9 cellular contexts compared by ENCODE assay signal in the genomic region with DNA sequence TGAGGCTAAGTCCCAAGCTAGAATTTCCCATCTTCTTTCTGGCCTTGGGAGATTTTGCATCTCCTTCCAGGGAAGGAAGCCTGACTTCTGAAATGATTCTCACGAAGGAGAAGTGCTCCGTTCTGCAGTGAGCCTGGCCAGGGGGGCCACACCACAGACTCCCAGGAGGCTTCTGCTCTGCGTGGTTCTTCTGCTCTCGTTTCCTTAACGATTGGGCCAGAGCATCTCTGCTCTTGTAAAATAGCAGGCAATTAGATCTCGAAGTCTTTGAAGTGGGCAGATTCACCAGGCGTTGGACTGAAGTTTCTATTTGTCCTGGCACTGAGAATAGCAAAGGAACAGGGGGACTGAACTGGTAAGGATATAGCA. TPM values are rescaled to one million over a fixed set of nuclear protein-coding genes. Genes with fewer than 3 reads are reported as not detected.
DNase-seq lines count a peak whose midpoint lies in the region; ATAC-seq and TF ChIP-seq lines count a peak whose summit lies in the region.
"Had no signal": no experiment of that assay in that cellular context is flagged by ENCODE, and none has a peak within 500 bp of the region (broad histone marks: within the 10 kb centered on the region; RNA-seq: fewer than 3 reads in every experiment).

No MANE protein-coding gene starts in this region.

- POLR2A ChIA-PET in SK-N-SH (lab: Yijun Ruan, JAX): no interaction called here

- peaks cover 2 to 13% (median 7%) of the 10 kb centered on the region in 5 donors for H3K9me3 ChIP-seq in subcutaneous abdominal adipose tissue (ENCODE audit: control insufficient read depth in 5 of 5, low read length in 5 of 5)
- H3K9me3 ChIP-seq in gastroesophageal sphincter: peaks cover 0 to 17% (median 0%) of the 10 kb centered on the region in 3 donors
- H3K9me3 ChIP-seq in SK-N-SH: no peaks in the 10 kb centered on the region

- ATAC-seq in GM19328 (IDR thresholded peaks at IDR 0.05; ENCODE audit: unreplicated experiment) (peak; percentile 41), HG03565 (IDR thresholded peaks at IDR 0.05; ENCODE audit: unreplicated experiment) (peak; percentile 33), gastroesophageal sphincter (no peak)

- H4K20me1 ChIP-seq in SK-N-SH (ENCODE audit: insufficient read depth): no peaks in the 10 kb centered on the region

- H3K4me3 ChIP-seq in AG09309 (ENCODE audit: control insufficient read depth, low read depth, low read length): peak overlapping the region; percentile 30
- peak overlapping the region in 49 of 59 donors; percentile 4 to 66 (median 44) for H3K4me3 ChIP-seq in dorsolateral prefrontal cortex
- peak overlapping the region; percentile 59 to 76 (median 67) for H3K4me3 ChIP-seq in subcutaneous abdominal adipose tissue (ENCODE audit: low read depth in 1 of 5, low read length in 5 of 5)
- H3K4me3 ChIP-seq in gastroesophageal sphincter: peak overlapping the region in 1 of 2 donors; percentile 44
- H3K4me3 ChIP-seq in SK-N-SH (ENCODE audit: low read depth in 2 of 2, low read length in 1 of 2): no peak overlapping the region

- no peak for TF ChIP-seq RAD21 in SK-N-SH (IDR thresholded peaks at IDR 0.05; ENCODE audit: low read length)

- H3K79me2 ChIP-seq in SK-N-SH (ENCODE audit: insufficient read depth): no peaks in the 10 kb centered on the region

- WGBS in gastroesophageal sphincter (ENCODE audit: low coverage in 1 of 2), 2 donors: 53% methylated on average over 2 of the region's 7 CpGs; no CpG with 5 or more reads in 1 of the 2 donors
- 56% methylated on average over 7 of the region's 7 CpGs for WGBS in SK-N-SH (ENCODE audit: low lambda C conversion rate)

- DNase-seq in AG09309 (ENCODE audit: low read depth) (no peak), dorsolateral prefrontal cortex (no peak), SK-N-SH (no peak), AG08396 (ENCODE audit: low spot score) (no peak)

- intact Hi-C loops in dorsolateral prefrontal cortex (cut with DNase I): no loop called here

- H3K27ac ChIP-seq in dorsolateral prefrontal cortex (peak overlapping the region in 3 of 59 donors; percentile 10 to 68 (median 25)), subcutaneous abdominal adipose tissue (ENCODE audit: low read depth, low read length) (no peak overlapping the region), gastroesophageal sphincter (no peak overlapping the region), SK-N-SH (ENCODE audit: low read depth in 2 of 2, low read length in 1 of 2) (no peak overlapping the region)

- no peak for TF ChIP-seq POLR2A in gastroesophageal sphincter (IDR thresholded peaks at IDR 0.05)

- CTCF ChIA-PET in SK-N-SH (lab: Yijun Ruan, JAX): interaction anchor here (0.9 to 2.1 kb wide), 5 partner anchors 11 to 45 kb away, joined by 3 to 10 read pairs (median 3); no protein-coding TSS in a partner anchor

- TF ChIP-seq CTCF in AG09309 (IDR thresholded peaks at IDR 0.05; ENCODE audit: control insufficient read depth, insufficient read depth, low read depth, low read length, missing control alignments): no peak
- TF ChIP-seq CTCF in dorsolateral prefrontal cortex (IDR thresholded peaks at IDR 0.05 in 54 of 56, conservative IDR thresholded peaks at IDR 0.05 in 2 of 56; ENCODE audit: low read depth in 1 of 56, partially characterized antibody in 56 of 56): no peak
- no peak for TF ChIP-seq CTCF in gastroesophageal sphincter (IDR thresholded peaks at IDR 0.05)
- no peak for TF ChIP-seq CTCF in SK-N-SH (IDR thresholded peaks at IDR 0.05)

- H3K27me3 ChIP-seq in dorsolateral prefrontal cortex: peaks cover 0 to 5% (median 0%) of the 10 kb centered on the region in 45 donors
- peaks cover 0 to 6% (median 0%) of the 10 kb centered on the region in 5 donors for H3K27me3 ChIP-seq in subcutaneous abdominal adipose tissue (ENCODE audit: control insufficient read depth in 5 of 5, insufficient read depth in 4 of 5, low read length in 5 of 5)
- H3K27me3 ChIP-seq in gastroesophageal sphincter: no peaks in the 10 kb centered on the region
- H3K27me3 ChIP-seq in SK-N-SH (ENCODE audit: insufficient read depth): 0 out of 2 replicates have a peak, but pooled peaks cover 8% of the 10 kb centered on the region

- H3K36me3 ChIP-seq in subcutaneous abdominal adipose tissue (ENCODE audit: control insufficient read depth in 5 of 5, insufficient read depth in 5 of 5, low read length in 5 of 5) (no peaks in the 10 kb centered on the region), gastroesophageal sphincter (no peaks in the 10 kb centered on the region), SK-N-SH (replicated peaks in 1 of 2; ENCODE audit: control insufficient read depth in 1 of 2, insufficient read depth in 2 of 2, low read length in 1 of 2) (no peaks in the 10 kb centered on the region)

- H3K4me1 ChIP-seq in subcutaneous abdominal adipose tissue (ENCODE audit: control insufficient read depth in 5 of 5, insufficient read depth in 5 of 5, low read length in 5 of 5) (peaks cover 0 to 14% (median 12%) of the 10 kb centered on the region in 5 donors), gastroesophageal sphincter (peaks cover 0 to 8% (median 0%) of the 10 kb centered on the region in 3 donors), SK-N-SH (ENCODE audit: control insufficient read depth in 1 of 2, insufficient read depth in 2 of 2, low read depth in 1 of 2, low read length in 1 of 2) (peaks cover 0 to 3% of the 10 kb centered on the region in 2 experiments; a peak in 1 of 4 replicates)

- H3K9me2 ChIP-seq in SK-N-SH: no peaks in the 10 kb centered on the region

- H3K4me2 ChIP-seq in SK-N-SH: no peak overlapping the region

- no peak overlapping the region for H2AFZ ChIP-seq in SK-N-SH (ENCODE audit: low read depth)

- H3F3A ChIP-seq in SK-N-SH (replicated peaks; ENCODE audit: insufficient read depth): no peaks in the 10 kb centered on the region

- H3K9ac ChIP-seq in subcutaneous abdominal adipose tissue (ENCODE audit: low read length in 5 of 5): peak overlapping the region in 4 of 5 donors; percentile 31 to 68 (median 48)
- H3K9ac ChIP-seq in SK-N-SH: no peak overlapping the region

- TF ChIP-seq EP300 in gastroesophageal sphincter (IDR thresholded peaks at IDR 0.05) (no peak), SK-N-SH (IDR thresholded peaks at IDR 0.05; ENCODE audit: borderline replicate concordance in 1 of 2, low read depth in 1 of 2, low read length in 1 of 2) (no peak)

TF ChIP-seq in SK-N-SH, 30 proteins besides CTCF, POLR2A, EP300 and RAD21:
- TF ChIP-seq, protein P1, sequence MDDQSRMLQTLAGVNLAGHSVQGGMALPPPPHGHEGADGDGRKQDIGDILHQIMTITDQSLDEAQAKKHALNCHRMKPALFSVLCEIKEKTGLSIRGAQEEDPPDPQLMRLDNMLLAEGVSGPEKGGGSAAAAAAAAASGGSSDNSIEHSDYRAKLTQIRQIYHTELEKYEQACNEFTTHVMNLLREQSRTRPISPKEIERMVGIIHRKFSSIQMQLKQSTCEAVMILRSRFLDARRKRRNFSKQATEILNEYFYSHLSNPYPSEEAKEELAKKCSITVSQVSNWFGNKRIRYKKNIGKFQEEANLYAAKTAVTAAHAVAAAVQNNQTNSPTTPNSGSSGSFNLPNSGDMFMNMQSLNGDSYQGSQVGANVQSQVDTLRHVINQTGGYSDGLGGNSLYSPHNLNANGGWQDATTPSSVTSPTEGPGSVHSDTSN (IDR thresholded peaks at IDR 0.05): no peak
- TF ChIP-seq CHD2 (IDR thresholded peaks at IDR 0.05; ENCODE audit: low read length, partially characterized antibody): no peak

RNA-seq across cellular contexts. Expression of a gene that starts 6.7 kb away (rescaled TPM):
- total RNA-seq in dorsolateral prefrontal cortex (1 to 10 TPM in 25 of 120 experiments, under 1 TPM in 19, not detected in 76; 0.47 to 3.4 (median 1.2) TPM), gastroesophageal sphincter (10 to 100 TPM in 1 of 4 donors, 1 to 10 TPM in 3; 2.6 to 16.8 (median 3.2) TPM)
- not detected in 2 replicates for polyA plus RNA-seq in SK-N-SH (2012; rRNA removed)
- polyA plus RNA-seq in SK-N-SH (2012; cell fraction: cytosol; rRNA removed): not detected in 2 replicates
- polyA plus RNA-seq in SK-N-SH (2012; cell fraction: nucleus; rRNA removed): not detected in 2 replicates
- total RNA-seq: myocyte had no signal

Comparison
In these comparisons a context has a peak if more than half of its experiments do, and no peak if none do; other contexts are left out.
1. H3K4me3 ChIP-seq: peak in AG09309 (single experiment), dorsolateral prefrontal cortex (49 of 59) and subcutaneous abdominal adipose tissue (5 of 5); none in SK-N-SH (0 of 2).